8 cellular contexts compared by ENCODE assay signal in the genomic region with DNA sequence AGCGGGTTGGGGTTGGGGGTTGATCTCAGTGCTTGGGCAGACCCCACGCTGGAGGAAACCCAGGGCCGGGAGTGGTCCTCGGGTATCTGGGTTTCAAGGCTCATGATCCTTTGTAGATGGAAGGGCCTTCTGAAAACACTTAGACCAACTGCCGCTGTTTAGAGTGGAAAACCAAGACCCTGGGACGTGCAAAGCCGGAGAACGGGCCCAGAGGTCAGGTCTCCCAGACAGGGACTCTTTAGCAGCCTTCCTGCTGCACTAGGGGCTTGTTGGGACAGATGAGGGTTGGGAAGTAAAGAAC. TPM values are rescaled to one million over a fixed set of nuclear protein-coding genes. Genes with fewer than 3 reads are reported as not detected.
A peak's percentile ranks its signal among the peaks of the same experiment; 100 is the strongest.
DNase-seq lines count a peak whose midpoint lies in the region; ATAC-seq and TF ChIP-seq lines count a peak whose summit lies in the region.

No MANE protein-coding gene starts in this region.

- peaks cover 9% of the 10 kb centered on the region for H3K4me1 ChIP-seq in NT2/D1 (ENCODE audit: insufficient read depth, insufficient read length)
- H3K4me1 ChIP-seq in effector memory CD4-positive, alpha-beta T cell (ENCODE audit: control insufficient read depth, insufficient read depth, low read length, poor library complexity, severe bottlenecking) = peaks cover 50% of the 10 kb centered on the region
- peaks cover 7% of the 10 kb centered on the region for H3K4me1 ChIP-seq in osteoblast (ENCODE audit: insufficient read depth, low read length)

- TF ChIP-seq CTCF in C4-2B (conservative IDR thresholded peaks at IDR 0.05) (no peak), osteoblast (IDR thresholded peaks at IDR 0.05; ENCODE audit: extremely low read depth, low read depth, low read length) (no peak)

- H3K36me3 ChIP-seq in NT2/D1 (ENCODE audit: insufficient read depth, insufficient read length, low read length) = peaks cover 29% of the 10 kb centered on the region
- H3K36me3 ChIP-seq in effector memory CD4-positive, alpha-beta T cell (ENCODE audit: control insufficient read depth, insufficient read depth, low read length) = peaks cover 14% of the 10 kb centered on the region
- H3K36me3 ChIP-seq in osteoblast (ENCODE audit: insufficient read depth, low read length) = no peaks in the 10 kb centered on the region

- no peak for DNase-seq in NT2/D1 (ENCODE audit: low read depth, low spot score)
- no peak for DNase-seq in effector memory CD4-positive, alpha-beta T cell
- no peak for DNase-seq in osteoblast (ENCODE audit: insufficient read length, low spot score, missing footprints)
- no peak for DNase-seq in GF-D8 (lab: John Stamatoyannopoulos, UW)
- no peak for DNase-seq in stimulated activated CD4-positive, alpha-beta T cell treated with anti-CD3 and anti-CD28 coated beads, Interleukin-2, amount 100 ng/mL, for 24 hours

- peak overlapping the region; percentile 82 for H3K4me2 ChIP-seq in osteoblast (ENCODE audit: insufficient read depth, low read length)

- H3K79me2 ChIP-seq in osteoblast (ENCODE audit: insufficient read depth, low read length) = peaks cover 25% of the 10 kb centered on the region

- peak overlapping the region; percentile 64 for H3K27ac ChIP-seq in C4-2B
- peak overlapping the region; percentile 86 for H3K27ac ChIP-seq in effector memory CD4-positive, alpha-beta T cell (ENCODE audit: insufficient read depth, low read length, poor library complexity, severe bottlenecking)
- H3K27ac ChIP-seq in osteoblast (ENCODE audit: low read depth, low read length) = no peak overlapping the region

- ATAC-seq in HG02571 (IDR thresholded peaks at IDR 0.05; ENCODE audit: unreplicated experiment) (no peak), GM19395 (IDR thresholded peaks at IDR 0.05; ENCODE audit: unreplicated experiment) (no peak)

- H3K9ac ChIP-seq in NT2/D1 (ENCODE audit: insufficient read length, low read depth) = no peak overlapping the region

- peaks cover 12% of the 10 kb centered on the region for H4K20me1 ChIP-seq in osteoblast (ENCODE audit: insufficient read depth, low read length)

- H3K27me3 ChIP-seq in NT2/D1 (ENCODE audit: insufficient read depth, insufficient read length) (no peaks in the 10 kb centered on the region), osteoblast (ENCODE audit: insufficient read depth, low read length) (no peaks in the 10 kb centered on the region)
- H3K27me3 ChIP-seq in effector memory CD4-positive, alpha-beta T cell (replicated peaks; ENCODE audit: control insufficient read depth, insufficient read depth, low read length, poor library complexity, severe bottlenecking) = no peaks in the 10 kb centered on the region

- H2AFZ ChIP-seq in osteoblast (ENCODE audit: low read length) = no peak overlapping the region

- H3K9me3 ChIP-seq in NT2/D1 (ENCODE audit: insufficient read depth, low read length) = peaks cover 12% of the 10 kb centered on the region
- H3K9me3 ChIP-seq in effector memory CD4-positive, alpha-beta T cell (ENCODE audit: control insufficient read depth, low read length) = no peaks in the 10 kb centered on the region
- H3K9me3 ChIP-seq in osteoblast (ENCODE audit: low read depth, low read length) = no peaks in the 10 kb centered on the region

- H3K4me3 ChIP-seq in NT2/D1 (ENCODE audit: insufficient read length, low read depth) (peak overlapping the region; percentile 65), osteoblast (ENCODE audit: insufficient read depth, low read length) (peak overlapping the region; percentile 82)
- peak overlapping the region; percentile 58 for H3K4me3 ChIP-seq in effector memory CD4-positive, alpha-beta T cell (ENCODE audit: insufficient read depth, low read depth, low read length, poor library complexity, severe bottlenecking)

RNA-seq across cellular contexts. Expression of a gene that starts 0.6 kb away (rescaled TPM):
- total RNA-seq in osteoblast = 64.2 and 71.3 TPM in 2 replicates

RNA-seq across cellular contexts. Expression of a gene that starts 14.4 kb away (rescaled TPM):
- total RNA-seq in osteoblast = 15.6 and 29.3 TPM in 2 replicates

RNA-seq across cellular contexts. Expression of a gene that starts 21.7 kb away (rescaled TPM):
- total RNA-seq in osteoblast = 13.3 and 14.1 TPM in 2 replicates

RNA-seq across cellular contexts. Expression of a gene that starts 24.5 kb away (rescaled TPM):
- 6.2 and 10.3 TPM in 2 replicates for total RNA-seq in osteoblast

RNA-seq across cellular contexts. Expression of a gene that starts 28.3 kb away (rescaled TPM):
- not detected in 2 replicates for total RNA-seq in osteoblast
